10 cellular contexts compared by ENCODE assay signal in the genomic region with DNA sequence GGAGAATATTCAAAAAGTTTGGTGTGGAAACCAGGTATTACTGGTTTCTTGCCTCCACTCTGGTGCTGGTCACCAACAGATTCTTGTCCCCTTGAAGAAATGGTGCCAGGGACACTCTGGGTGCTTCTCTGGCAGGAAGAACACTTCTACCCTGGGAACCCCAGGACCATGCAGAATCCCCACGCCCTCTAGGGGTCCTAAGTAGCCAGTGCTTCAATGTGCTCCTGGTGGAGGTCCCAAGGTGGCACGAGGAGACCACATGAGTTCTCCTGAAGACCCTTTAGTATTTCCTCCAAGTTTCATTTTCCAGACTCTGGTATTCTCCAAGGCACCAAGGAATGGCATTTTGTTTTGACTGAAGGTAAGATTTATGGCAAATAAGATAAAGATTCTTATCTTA.
DNase-seq lines count a peak whose midpoint lies in the region; ATAC-seq and TF ChIP-seq lines count a peak whose summit lies in the region.
"Had no signal": no experiment of that assay in that cellular context is flagged by ENCODE, and none has a peak within 500 bp of the region (broad histone marks: within the 10 kb centered on the region; RNA-seq: fewer than 3 reads in every experiment).

No MANE protein-coding gene starts in this region.

- no peaks in the 10 kb centered on the region for H3K79me2 ChIP-seq in DOHH2 (ENCODE audit: control insufficient read depth, low read length)

- no peak for TF ChIP-seq POLR2A in gastrocnemius medialis (IDR thresholded peaks at IDR 0.05)

- TF ChIP-seq CTCF in DOHH2 (IDR thresholded peaks at IDR 0.05; ENCODE audit: low read depth, low read length, poor library complexity, severe bottlenecking) (peak; percentile 87), glutamatergic neuron (IDR thresholded peaks at IDR 0.05; ENCODE audit: partially characterized antibody, unreplicated experiment) (peak; percentile 50), colonic mucosa (IDR thresholded peaks at IDR 0.05) (no peak), gastrocnemius medialis (IDR thresholded peaks at IDR 0.05 in 4 of 5, conservative IDR thresholded peaks at IDR 0.05 in 1 of 5) (no peak)

- no peak overlapping the region for H3K9ac ChIP-seq in colonic mucosa (ENCODE audit: low read depth in 2 of 2, low read length in 2 of 2)

- no peak overlapping the region for H3K27ac Mint-ChIP-seq in glutamatergic neuron (ENCODE audit: unreplicated experiment)
- H3K27ac Mint-ChIP-seq in activated T-cell treated with anti-CD3 and anti-CD28 coated beads, Interleukin-2, amount 50 U/mL, for 24 hours = no peak overlapping the region
- H3K27ac Mint-ChIP-seq: memory B cell; T-helper 1 cell treated with Interleukin-12 subunit alpha and Interleukin-12 subunit beta and Interleukin-4 antibody, amounts not matched to agents 30 μg/mL and 1 μg/mL, for 36 hours had no signal

- H3K4me1 ChIP-seq in DOHH2 (ENCODE audit: control insufficient read depth, low read length) = no peaks in the 10 kb centered on the region
- no peaks in the 10 kb centered on the region for H3K4me1 ChIP-seq in colonic mucosa
- H3K4me1 ChIP-seq in gastrocnemius medialis = no peaks in the 10 kb centered on the region

- H3K9me3 ChIP-seq in DOHH2 (ENCODE audit: control insufficient read depth, insufficient read depth, low read length) (no peaks in the 10 kb centered on the region), colonic mucosa (no peaks in the 10 kb centered on the region), gastrocnemius medialis (no peaks in the 10 kb centered on the region)

- H3K27ac ChIP-seq in DOHH2 (ENCODE audit: low read depth, low read length) (no peak overlapping the region), colonic mucosa (no peak overlapping the region), gastrocnemius medialis (no peak overlapping the region)

- H3K27me3 Mint-ChIP-seq in glutamatergic neuron (ENCODE audit: unreplicated experiment) = peaks cover 2% of the 10 kb centered on the region
- peaks cover 6% of the 10 kb centered on the region for H3K27me3 Mint-ChIP-seq in activated T-cell treated with anti-CD3 and anti-CD28 coated beads, Interleukin-2, amount 50 U/mL, for 24 hours

- ATAC-seq in GM21576 (IDR thresholded peaks at IDR 0.05; ENCODE audit: unreplicated experiment) = peak; percentile 93
- no peak for ATAC-seq in gastrocnemius medialis

- in situ Hi-C loops in gastrocnemius medialis (cut with MboI; ENCODE audit: low sequenced_read_pairs in 4 of 4) = no loop called here

- no peak overlapping the region for H3K4me3 Mint-ChIP-seq in glutamatergic neuron (ENCODE audit: unreplicated experiment)
- H3K4me3 Mint-ChIP-seq in activated T-cell treated with anti-CD3 and anti-CD28 coated beads, Interleukin-2, amount 50 U/mL, for 24 hours = no peak overlapping the region
- H3K4me3 Mint-ChIP-seq: memory B cell; T-helper 1 cell treated with Interleukin-12 subunit alpha and Interleukin-12 subunit beta and Interleukin-4 antibody, amounts not matched to agents 30 μg/mL and 1 μg/mL, for 36 hours had no signal

- no peaks in the 10 kb centered on the region for H3K9me2 ChIP-seq in DOHH2 (replicated peaks; ENCODE audit: control insufficient read depth, low read length)

- H3F3A ChIP-seq in DOHH2 (ENCODE audit: control insufficient read depth, insufficient read depth) = no peaks in the 10 kb centered on the region

- H3K4me1 Mint-ChIP-seq in glutamatergic neuron (ENCODE audit: low read depth, unreplicated experiment) = no peaks in the 10 kb centered on the region
- H3K4me1 Mint-ChIP-seq in activated T-cell treated with anti-CD3 and anti-CD28 coated beads, Interleukin-2, amount 50 U/mL, for 24 hours (ENCODE audit: low read depth) = peaks cover 2% of the 10 kb centered on the region
- H3K4me1 Mint-ChIP-seq: memory B cell had no signal

- H3K9me3 Mint-ChIP-seq in glutamatergic neuron (ENCODE audit: unreplicated experiment) = no peaks in the 10 kb centered on the region
- H3K9me3 Mint-ChIP-seq in activated T-cell treated with anti-CD3 and anti-CD28 coated beads, Interleukin-2, amount 50 U/mL, for 24 hours = peaks cover 3% of the 10 kb centered on the region

- peaks cover 10% of the 10 kb centered on the region for H3K36me3 Mint-ChIP-seq in glutamatergic neuron (ENCODE audit: unreplicated experiment)
- no peaks in the 10 kb centered on the region for H3K36me3 Mint-ChIP-seq in activated T-cell treated with anti-CD3 and anti-CD28 coated beads, Interleukin-2, amount 50 U/mL, for 24 hours (ENCODE audit: low read depth)
- H3K36me3 Mint-ChIP-seq: memory B cell had no signal

- peak; percentile 3 to 56 for DNase-seq in NCI-H526 (lab: John Stamatoyannopoulos, UW)
- no peak for DNase-seq in glutamatergic neuron
- DNase-seq in colonic mucosa = no peak
- DNase-seq in activated T-cell treated with anti-CD3 and anti-CD28 coated beads, Interleukin-2, amount 50 U/mL, for 24 hours = no peak
- no peak for DNase-seq in SKM-1 treated with dmso at 0.1 percent for 144 hours (lab: John Stamatoyannopoulos, UW; ENCODE audit: unreplicated experiment)
- DNase-seq in gastrocnemius medialis = no peak

- H3K27me3 ChIP-seq in DOHH2 (ENCODE audit: control insufficient read depth, low read length) (no peaks in the 10 kb centered on the region), colonic mucosa (no peaks in the 10 kb centered on the region), gastrocnemius medialis (no peaks in the 10 kb centered on the region)

- no peaks in the 10 kb centered on the region for H3K36me3 ChIP-seq in DOHH2 (ENCODE audit: control insufficient read depth, low read length)
- no peaks in the 10 kb centered on the region for H3K36me3 ChIP-seq in colonic mucosa
- no peaks in the 10 kb centered on the region for H3K36me3 ChIP-seq in gastrocnemius medialis

- H3K4me3 ChIP-seq in DOHH2 (ENCODE audit: low read length) = no peak overlapping the region
- no peak overlapping the region for H3K4me3 ChIP-seq in colonic mucosa
- no peak overlapping the region for H3K4me3 ChIP-seq in gastrocnemius medialis

- intact Hi-C loops in colonic mucosa (cut with DNase I) = no loop called here
- intact Hi-C loops in gastrocnemius medialis (cut with DNase I; ENCODE audit: low total_unique reads) = no loop called here

- H3K4me2 ChIP-seq in DOHH2 (ENCODE audit: low read length) = no peak overlapping the region

- no peaks in the 10 kb centered on the region for H4K20me1 ChIP-seq in DOHH2 (ENCODE audit: control insufficient read depth, insufficient read depth, low read depth, low read length)

Comparison
In these comparisons a context has a peak if more than half of its experiments do, and no peak if none do; other contexts are left out.
1. CTCF ChIP-seq: peak in DOHH2 (single experiment) and glutamatergic neuron (single experiment); none in colonic mucosa (single experiment) and gastrocnemius medialis (0 of 5).
2. DNase-seq: peak in NCI-H526 (2 of 2); none in glutamatergic neuron (single experiment), colonic mucosa (single experiment), activated T-cell treated with anti-CD3 and anti-CD28 coated beads, Interleukin-2, amount 50 U/mL, for 24 hours (single experiment), SKM-1 treated with dmso at 0.1 percent for 144 hours (single experiment) and gastrocnemius medialis (0 of 2).